In genomic region chr7:101239951-101240220, GRCh38 we compare ENCODE assay signal across 1 cellular context.
TF ChIP-seq lines count a peak whose summit lies in the region.

No MANE protein-coding gene starts in this region.

TF ChIP-seq in IMR-90, 13 proteins besides CTCF, POLR2A, EP300 and RAD21:
- TF ChIP-seq ELK1 (IDR thresholded peaks at IDR 0.05; ENCODE audit: borderline replicate concordance, low read depth, low read length) = no peak
- no peak for TF ChIP-seq CHD1 (IDR thresholded peaks at IDR 0.05; ENCODE audit: low read depth, low read length)
- TF ChIP-seq NFE2L2 (IDR thresholded peaks at IDR 0.05; ENCODE audit: low read depth, low read length) = no peak
- no peak for TF ChIP-seq RFX5 (IDR thresholded peaks at IDR 0.05; ENCODE audit: low read depth, low read length)
- TF ChIP-seq FOS (IDR thresholded peaks at IDR 0.05; ENCODE audit: low read depth, low read length) = no peak
- TF ChIP-seq BHLHE40 (IDR thresholded peaks at IDR 0.05; ENCODE audit: low read depth, low read length) = no peak
